In the genomic region with DNA sequence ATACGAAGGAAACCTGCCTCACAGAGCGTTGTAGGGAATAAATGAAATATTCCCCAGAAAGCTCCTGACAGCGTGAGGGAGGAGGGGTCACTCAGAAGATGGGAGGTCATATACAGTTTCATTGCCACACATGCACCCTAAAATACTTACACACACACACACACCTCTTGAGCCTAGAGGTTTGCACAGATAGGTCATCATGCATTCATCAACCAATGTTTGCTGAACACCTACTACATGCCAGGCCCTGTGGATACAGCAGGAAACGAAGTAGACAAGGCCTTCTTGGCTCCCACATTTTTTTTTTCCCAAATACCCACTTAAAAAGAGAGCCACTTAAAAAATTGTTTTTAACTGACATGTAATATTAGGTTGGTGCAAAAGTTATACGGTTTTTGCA, we compare ENCODE assay signal across 12 cellular contexts. TPM values are rescaled to one million over a fixed set of nuclear protein-coding genes. Genes with fewer than 3 reads are reported as not detected.
A peak's percentile ranks its signal among the peaks of the same experiment; 100 is the strongest.
DNase-seq lines count a peak whose midpoint lies in the region; ATAC-seq lines count a peak whose summit lies in the region.
"Had no signal": no experiment of that assay in that cellular context is flagged by ENCODE, and none has a peak within 500 bp of the region (broad histone marks: within the 10 kb centered on the region; RNA-seq: fewer than 3 reads in every experiment).

No MANE protein-coding gene starts in this region.

- H3K4me2 ChIP-seq in neuronal stem cell (ENCODE audit: insufficient read depth, low read length, poor library complexity, severe bottlenecking) = peak overlapping the region; percentile 95

- no peak for DNase-seq in activated CD4-positive, alpha-beta T cell treated with anti-CD3 and anti-CD28 coated beads for 36 hours
- DNase-seq in activated CD4-positive, alpha-beta T cell treated with anti-CD3 and anti-CD28 coated beads for 4 hours = no peak
- DNase-seq in neuronal stem cell (ENCODE audit: low spot score) = no peak
- DNase-seq in NCI-H1417 treated with DMSO at 0.1 percent for 48 hours (lab: John Stamatoyannopoulos, UW) = no peak
- no peak for DNase-seq in 8988T
- DNase-seq: NCI-H1105, NCI-H446 treated with DMSO at 0.1 percent for 48 hours had no signal

- no peaks in the 10 kb centered on the region for H3K9me3 Mint-ChIP-seq in activated CD4-positive, alpha-beta T cell treated with anti-CD3 and anti-CD28 coated beads for 36 hours (ENCODE audit: low read depth)
- no peaks in the 10 kb centered on the region for H3K9me3 Mint-ChIP-seq in IgD-negative memory B cell
- H3K9me3 Mint-ChIP-seq in dendritic cell treated with granulocyte-macrophage colony-stimulating factor and Interleukin-4, amounts not matched to agents 40 ng/mL and 50 ng/mL, for 4 days = no peaks in the 10 kb centered on the region

- peaks cover 31% of the 10 kb centered on the region for H3K4me1 Mint-ChIP-seq in activated CD4-positive, alpha-beta T cell treated with anti-CD3 and anti-CD28 coated beads for 36 hours
- peaks cover 0 to 3% (median 2%) of the 10 kb centered on the region in 3 donors for H3K4me1 Mint-ChIP-seq in IgD-negative memory B cell
- peaks cover 15% of the 10 kb centered on the region for H3K4me1 Mint-ChIP-seq in dendritic cell treated with granulocyte-macrophage colony-stimulating factor and Interleukin-4, amounts not matched to agents 40 ng/mL and 50 ng/mL, for 4 days (ENCODE audit: low read depth)

- no CpG with 5 or more reads among the region's 5 CpGs for WGBS in neuronal stem cell (ENCODE audit: extremely low coverage in 2 of 2, insufficient read length in 2 of 2, insufficient replicate concordance in 1 of 2), 2 donors

- no peak overlapping the region for H4K91ac ChIP-seq in neuronal stem cell (ENCODE audit: low read depth, low read length, poor library complexity)

- intact Hi-C loops in activated CD4-positive, alpha-beta T cell treated with anti-CD3 and anti-CD28 coated beads for 36 hours (cut with DNase I, micrococcal nuclease) = loop anchor here (10.0 kb wide), 2 partner anchors 101 to 201 kb away; partner anchors contain the start of genes PSME3IP1 (in 1 of the 2) and RSPRY1 (in 1 of the 2)
- intact Hi-C loops in dendritic cell treated with granulocyte-macrophage colony-stimulating factor and Interleukin-4, amounts not matched to agents 40 ng/mL and 50 ng/mL, for 4 days (cut with micrococcal nuclease) = no loop called here

- H3K36me3 ChIP-seq in neuronal stem cell (replicated peaks in 1 of 2; ENCODE audit: control insufficient read depth in 2 of 2, insufficient read depth in 2 of 2, low read length in 2 of 2) = no peaks in the 10 kb centered on the region
- H3K36me3 ChIP-seq: sigmoid colon, thoracic aorta had no signal

- CTCF ChIA-PET in activated CD4-positive, alpha-beta T cell treated with anti-CD3 and anti-CD28 coated beads for 36 hours (lab: Charles Lee) = interaction anchor here (0.9 to 1.2 kb wide), 2 partner anchors 16 to 132 kb away, joined by 3 to 4 read pairs; no protein-coding TSS in a partner anchor

- no peaks in the 10 kb centered on the region for H3K36me3 Mint-ChIP-seq in activated CD4-positive, alpha-beta T cell treated with anti-CD3 and anti-CD28 coated beads for 36 hours (ENCODE audit: low read depth)
- H3K36me3 Mint-ChIP-seq in IgD-negative memory B cell = no peaks in the 10 kb centered on the region
- no peaks in the 10 kb centered on the region for H3K36me3 Mint-ChIP-seq in dendritic cell treated with granulocyte-macrophage colony-stimulating factor and Interleukin-4, amounts not matched to agents 40 ng/mL and 50 ng/mL, for 4 days (ENCODE audit: low read depth)

- H3K79me1 ChIP-seq in neuronal stem cell (ENCODE audit: low read depth, low read length) = no peaks in the 10 kb centered on the region

- H2AFZ ChIP-seq in neuronal stem cell (ENCODE audit: low read length) = no peak overlapping the region

- H3K4me1 ChIP-seq in neuronal stem cell (ENCODE audit: control insufficient read depth in 2 of 2, insufficient read depth in 1 of 2, low read depth in 1 of 2, low read length in 2 of 2) = peaks cover 0 to 7% of the 10 kb centered on the region in 2 donors

- peaks cover 12 to 61% (median 28%) of the 10 kb centered on the region in 3 experiments for H3K27me3 ChIP-seq in neuronal stem cell (ENCODE audit: control insufficient read depth in 3 of 3, insufficient read depth in 3 of 3, low read depth in 1 of 3, low read length in 3 of 3)

- ATAC-seq in activated CD4-positive, alpha-beta T cell treated with anti-CD3 and anti-CD28 coated beads for 36 hours = no peak
- ATAC-seq in HG03565 (IDR thresholded peaks at IDR 0.05; ENCODE audit: unreplicated experiment) = no peak

- no peak overlapping the region for H2BK120ac ChIP-seq in neuronal stem cell (ENCODE audit: low read depth, low read length)

- no peak overlapping the region for H3K9ac ChIP-seq in neuronal stem cell (ENCODE audit: low read depth, low read length, poor library complexity)

- H3K18ac ChIP-seq in neuronal stem cell (ENCODE audit: low read length) = no peak overlapping the region

- no peak overlapping the region for H3K4me3 ChIP-seq in neuronal stem cell (ENCODE audit: low read length in 2 of 2)

- H3K23ac ChIP-seq in neuronal stem cell (ENCODE audit: low read depth, low read length, poor library complexity) = no peak overlapping the region

- no peak overlapping the region for H2BK12ac ChIP-seq in neuronal stem cell (ENCODE audit: low read length)

- peak overlapping the region; percentile 73 for H3K4me3 Mint-ChIP-seq in activated CD4-positive, alpha-beta T cell treated with anti-CD3 and anti-CD28 coated beads for 36 hours
- H3K4me3 Mint-ChIP-seq in IgD-negative memory B cell = peak overlapping the region; percentile 29 to 68 (median 64)
- H3K4me3 Mint-ChIP-seq in dendritic cell treated with granulocyte-macrophage colony-stimulating factor and Interleukin-4, amounts not matched to agents 40 ng/mL and 50 ng/mL, for 4 days = peak overlapping the region; percentile 74

- no peak overlapping the region for H2BK15ac ChIP-seq in neuronal stem cell (ENCODE audit: low read length)

- H3K9me3 ChIP-seq in neuronal stem cell (replicated peaks in 1 of 2; ENCODE audit: control insufficient read depth in 2 of 2, insufficient read depth in 1 of 2, low read depth in 1 of 2, low read length in 2 of 2) = peaks cover 0 to 2% of the 10 kb centered on the region in 2 donors
- H3K9me3 ChIP-seq: sigmoid colon, thoracic aorta had no signal

- H3K4ac ChIP-seq in neuronal stem cell (ENCODE audit: low read length) = no peak overlapping the region

- no peak overlapping the region for H3K27ac ChIP-seq in neuronal stem cell (replicated peaks; ENCODE audit: low read length)
- H3K27ac ChIP-seq: thoracic aorta had no signal

- POLR2A ChIA-PET in activated CD4-positive, alpha-beta T cell treated with anti-CD3 and anti-CD28 coated beads for 36 hours (lab: Charles Lee) = no interaction called here

- H3K14ac ChIP-seq in neuronal stem cell (ENCODE audit: low read length) = no peak overlapping the region

- no peak overlapping the region for H2BK5ac ChIP-seq in neuronal stem cell (ENCODE audit: low read length)

- H3K27ac Mint-ChIP-seq in activated CD4-positive, alpha-beta T cell treated with anti-CD3 and anti-CD28 coated beads for 36 hours = no peak overlapping the region
- H3K27ac Mint-ChIP-seq in IgD-negative memory B cell = peak overlapping the region in 1 of 3 donors; percentile 19
- no peak overlapping the region for H3K27ac Mint-ChIP-seq in dendritic cell treated with granulocyte-macrophage colony-stimulating factor and Interleukin-4, amounts not matched to agents 40 ng/mL and 50 ng/mL, for 4 days

- no peaks in the 10 kb centered on the region for H3K27me3 Mint-ChIP-seq in activated CD4-positive, alpha-beta T cell treated with anti-CD3 and anti-CD28 coated beads for 36 hours
- peaks cover 15% of the 10 kb centered on the region for H3K27me3 Mint-ChIP-seq in IgD-negative memory B cell
- H3K27me3 Mint-ChIP-seq in dendritic cell treated with granulocyte-macrophage colony-stimulating factor and Interleukin-4, amounts not matched to agents 40 ng/mL and 50 ng/mL, for 4 days = peaks cover 75% of the 10 kb centered on the region

- no peak overlapping the region for H4K8ac ChIP-seq in neuronal stem cell (ENCODE audit: low read depth, low read length)

- H2AK5ac ChIP-seq in neuronal stem cell (ENCODE audit: low read depth, low read length) = no peak overlapping the region

RNA-seq across cellular contexts. Expression of gene PLLP, which starts 0.9 kb away (rescaled TPM):
- under 1 TPM; 0.30 to 0.33 TPM for total RNA-seq in activated CD4-positive, alpha-beta T cell treated with anti-CD3 and anti-CD28 coated beads for 36 hours
- 1.1 TPM for polyA plus RNA-seq in IgD-negative memory B cell
- polyA plus RNA-seq in neuronal stem cell (2013, experiment 1 of 2) = 3.6 TPM
- polyA plus RNA-seq in neuronal stem cell (2013, experiment 2 of 2) = 3.4 TPM

RNA-seq across cellular contexts. Expression of gene ARL2BP, which starts 40.3 kb away (rescaled TPM):
- total RNA-seq in activated CD4-positive, alpha-beta T cell treated with anti-CD3 and anti-CD28 coated beads for 36 hours = 10 to 100 TPM in 1 of 2 experiments, 1 to 10 TPM in 1; 9.9 to 11.1 TPM
- polyA plus RNA-seq in IgD-negative memory B cell = 108 TPM
- polyA plus RNA-seq in neuronal stem cell (2013, experiment 1 of 2) = 43.3 TPM
- 45.1 TPM for polyA plus RNA-seq in neuronal stem cell (2013, experiment 2 of 2)
